In genomic region chr6:41768545-41769308, GRCh38 we compare ENCODE assay signal across 1 cellular context.
A peak's percentile ranks its signal among the peaks of the same experiment; 100 is the strongest.
TF ChIP-seq lines count a peak whose summit lies in the region.

No MANE protein-coding gene starts in this region.

TF ChIP-seq in HepG2, 621 proteins besides CTCF, POLR2A, EP300 and RAD21 (continued from another document and continues in another):
- no peak for TF ChIP-seq ZNF407 (CRISPR knock-in tag; IDR thresholded peaks at IDR 0.05; ENCODE audit: not compliant biosample characterization)
- TF ChIP-seq ZBTB1 (CRISPR knock-in tag; IDR thresholded peaks at IDR 0.05; ENCODE audit: borderline replicate concordance): no peak
- no peak for TF ChIP-seq SRSF4 (IDR thresholded peaks at IDR 0.05; ENCODE audit: low read depth, low read length, poor library complexity, severe bottlenecking)
- peak; percentile 52; the same call in 1 of the 2 replicates for TF ChIP-seq ZNF292 (CRISPR knock-in tag; IDR thresholded peaks at IDR 0.05; ENCODE audit: borderline replicate concordance, low read depth)
- TF ChIP-seq ZMAT5 (CRISPR knock-in tag; IDR thresholded peaks at IDR 0.05; ENCODE audit: borderline replicate concordance, low read depth): no peak
- no peak; the same call in 1 of the 2 replicates for TF ChIP-seq HOMEZ (CRISPR knock-in tag; IDR thresholded peaks at IDR 0.05; ENCODE audit: low read depth)
- TF ChIP-seq ZNF713 (CRISPR knock-in tag; IDR thresholded peaks at IDR 0.05): no peak
- TF ChIP-seq MAF1 (CRISPR knock-in tag; IDR thresholded peaks at IDR 0.05; ENCODE audit: borderline replicate concordance): 0 out of 2 replicates have a peak, but pooled peaks have one; percentile 83
- no peak for TF ChIP-seq PHB2 (IDR thresholded peaks at IDR 0.05; ENCODE audit: partially characterized antibody)
- no peak for TF ChIP-seq ZNF3 (CRISPR knock-in tag; IDR thresholded peaks at IDR 0.05)
- no peak; the same call in 1 of the 2 replicates for TF ChIP-seq TFAP4 (IDR thresholded peaks at IDR 0.05; ENCODE audit: borderline replicate concordance, low read depth)
- no peak for TF ChIP-seq PTBP1 (IDR thresholded peaks at IDR 0.05; ENCODE audit: low read depth, low read length, poor library complexity, severe bottlenecking)
- TF ChIP-seq CREBL2 (CRISPR knock-in tag; IDR thresholded peaks at IDR 0.05; ENCODE audit: borderline replicate concordance): no peak
- no peak for TF ChIP-seq ZBTB42 (CRISPR knock-in tag; IDR thresholded peaks at IDR 0.05)
- TF ChIP-seq GATAD1 (CRISPR knock-in tag; IDR thresholded peaks at IDR 0.05): no peak
- no peak for TF ChIP-seq ZNF414 (CRISPR knock-in tag; IDR thresholded peaks at IDR 0.05)
- no peak for TF ChIP-seq HMGA1 (CRISPR knock-in tag; conservative IDR thresholded peaks at IDR 0.05)
- TF ChIP-seq MTF1 (CRISPR knock-in tag; IDR thresholded peaks at IDR 0.05): no peak
- TF ChIP-seq ZNF746 (CRISPR knock-in tag; IDR thresholded peaks at IDR 0.05): no peak
- no peak for TF ChIP-seq STAT5B (CRISPR knock-in tag; IDR thresholded peaks at IDR 0.05)
- no peak for TF ChIP-seq RFX5 (IDR thresholded peaks at IDR 0.05; ENCODE audit: low read depth, low read length)
- no peak for TF ChIP-seq E2F2 (CRISPR knock-in tag; IDR thresholded peaks at IDR 0.05; ENCODE audit: borderline replicate concordance)
- TF ChIP-seq BCLAF1 (IDR thresholded peaks at IDR 0.05): no peak
- no peak for TF ChIP-seq ZNF260 (CRISPR knock-in tag; IDR thresholded peaks at IDR 0.05; ENCODE audit: borderline replicate concordance, low read depth)
- peak; percentile 42; the same call in 1 of the 2 replicates for TF ChIP-seq SOX13 (IDR thresholded peaks at IDR 0.05)
- peak in 1 of 2 experiments; percentile 32; a peak in 1 of 4 replicates for TF ChIP-seq SOX13 (CRISPR knock-in tag; conservative IDR thresholded peaks at IDR 0.05 in 1 of 2, IDR thresholded peaks at IDR 0.05 in 1 of 2)
- no peak for TF ChIP-seq AKAP8 (CRISPR knock-in tag; IDR thresholded peaks at IDR 0.05)
- no peak for TF ChIP-seq ZNF616 (CRISPR knock-in tag; IDR thresholded peaks at IDR 0.05; ENCODE audit: low read depth)
- no peak for TF ChIP-seq ZNF850 (CRISPR knock-in tag; conservative IDR thresholded peaks at IDR 0.05)
- no peak for TF ChIP-seq TBP (CRISPR knock-in tag; IDR thresholded peaks at IDR 0.05)
- TF ChIP-seq MAFG (CRISPR knock-in tag; IDR thresholded peaks at IDR 0.05): no peak
- no peak for TF ChIP-seq FOSL2 (CRISPR knock-in tag; IDR thresholded peaks at IDR 0.05)
- TF ChIP-seq ZNF766 (CRISPR knock-in tag; IDR thresholded peaks at IDR 0.05; ENCODE audit: borderline replicate concordance): 0 out of 2 replicates have a peak, but pooled peaks have one; percentile 39
- TF ChIP-seq ZNF142 (CRISPR knock-in tag; IDR thresholded peaks at IDR 0.05): no peak
- no peak for TF ChIP-seq SETDB1 (CRISPR knock-in tag; IDR thresholded peaks at IDR 0.05; ENCODE audit: borderline replicate concordance)
- 0 out of 4 replicates have a peak, but pooled peaks of 1 of the 2 experiments have one; percentile 37 for TF ChIP-seq NR2F1 (CRISPR knock-in tag; IDR thresholded peaks at IDR 0.05)
